In genomic region chr2:98608118-98608961, GRCh38 we compare ENCODE assay signal across 1 cellular context.
TF ChIP-seq lines count a peak whose summit lies in the region.

COA5 (minus strand) TSS chr2:98608512; CDS start chr2:98608405, 107 bp downstream.
UNC50 (plus strand) TSS chr2:98608589; CDS start chr2:98609760, 1,171 bp downstream.

TF ChIP-seq in WTC11, 78 proteins besides CTCF, POLR2A, EP300 and RAD21 (continued from another document):
- TF ChIP-seq AFF4 (CRISPR knock-in tag; IDR thresholded peaks at IDR 0.05; ENCODE audit: borderline replicate concordance) (0 out of 2 replicates have a peak, but pooled peaks have one; percentile 60), ESRRA (CRISPR knock-in tag; IDR thresholded peaks at IDR 0.05; ENCODE audit: borderline replicate concordance) (no peak), E2F5 (CRISPR knock-in tag; IDR thresholded peaks at IDR 0.05) (peak; percentile 92), ZNF232 (CRISPR knock-in tag; IDR thresholded peaks at IDR 0.05) (0 out of 2 replicates have a peak, but pooled peaks have one; percentile 66), E2F1 (CRISPR knock-in tag; IDR thresholded peaks at IDR 0.05) (0 out of 2 replicates have a peak, but pooled peaks have one; percentile 65), TEAD4 (CRISPR knock-in tag; IDR thresholded peaks at IDR 0.05) (peak; percentile 9; the same call in 1 of the 2 replicates), ELF4 (CRISPR knock-in tag; IDR thresholded peaks at IDR 0.05; ENCODE audit: low read depth) (no peak), CBFB (CRISPR knock-in tag; IDR thresholded peaks at IDR 0.05; ENCODE audit: low read depth) (peak; percentile 72; the same call in 1 of the 2 replicates), ERG (CRISPR knock-in tag; IDR thresholded peaks at IDR 0.05) (no peak), HMGXB4 (CRISPR knock-in tag; IDR thresholded peaks at IDR 0.05) (peak; percentile 97), SOX15 (CRISPR knock-in tag; IDR thresholded peaks at IDR 0.05) (no peak), GABPB1 (CRISPR knock-in tag; IDR thresholded peaks at IDR 0.05) (peak; percentile 89), FOXP4 (CRISPR knock-in tag; IDR thresholded peaks at IDR 0.05) (peak; percentile 72; the same call in 1 of the 2 replicates), TEAD1 (CRISPR knock-in tag; IDR thresholded peaks at IDR 0.05) (peak; percentile 41), SP1 (CRISPR knock-in tag; conservative IDR thresholded peaks at IDR 0.05) (peak; percentile 60; the same call in 1 of the 2 replicates), NR2C2 (CRISPR knock-in tag; IDR thresholded peaks at IDR 0.05) (0 out of 2 replicates have a peak, but pooled peaks have one; percentile 19), MYBL2 (CRISPR knock-in tag; IDR thresholded peaks at IDR 0.05) (peak; percentile 62; the same call in 1 of the 2 replicates), PREB (CRISPR knock-in tag; IDR thresholded peaks at IDR 0.05; ENCODE audit: borderline replicate concordance) (peak; percentile 79; the same call in 1 of the 2 replicates), NFE2L1 (CRISPR knock-in tag; IDR thresholded peaks at IDR 0.05) (peak; percentile 71; the same call in 1 of the 2 replicates), CREM (CRISPR knock-in tag; IDR thresholded peaks at IDR 0.05) (peak; percentile 90), ZBTB21 (CRISPR knock-in tag; IDR thresholded peaks at IDR 0.05; ENCODE audit: borderline replicate concordance) (peak; percentile 86), CREB1 (CRISPR knock-in tag; IDR thresholded peaks at IDR 0.05) (0 out of 2 replicates have a peak, but pooled peaks have one; percentile 31), FOXK1 (CRISPR knock-in tag; IDR thresholded peaks at IDR 0.05) (peak; percentile 97), ETV6 (CRISPR knock-in tag; IDR thresholded peaks at IDR 0.05) (peak; percentile 59; the same call in 1 of the 2 replicates), TP53 (CRISPR knock-in tag; IDR thresholded peaks at IDR 0.05) (peak; percentile 71), ZNF423 (CRISPR knock-in tag; IDR thresholded peaks at IDR 0.05) (no peak), ZNF671 (CRISPR knock-in tag; IDR thresholded peaks at IDR 0.05) (no peak), ARID4B (CRISPR knock-in tag; IDR thresholded peaks at IDR 0.05; ENCODE audit: borderline replicate concordance) (peak; percentile 63; the same call in 1 of the 2 replicates)
TF ChIP-seq in WTC11: peak in this region for 32.
